Comparison of ENCODE assay signal across 21 cellular contexts in genomic region chr21:43847301-43847700, GRCh38.
"Had no signal": no experiment of that assay in that cellular context is flagged by ENCODE, and none has a peak within 500 bp of the region (broad histone marks: within the 10 kb centered on the region; RNA-seq: fewer than 3 reads in every experiment).

No MANE protein-coding gene starts in this region.

- H3K9me3 Mint-ChIP-seq: stimulated activated effector memory CD8-positive, alpha-beta T cell treated with anti-CD3 and anti-CD28 coated beads, Interleukin-12 subunit alpha, Interleukin-12 subunit beta, amount 100 ng/mL, for 72 hours had no signal

- H3K9me3 ChIP-seq: neutrophil, right atrium auricular region, sigmoid colon, tibial artery, upper lobe of left lung, uterus had no signal

- ATAC-seq: heart right ventricle; stimulated activated effector memory CD8-positive, alpha-beta T cell treated with anti-CD3 and anti-CD28 coated beads, Interleukin-12 subunit alpha, Interleukin-12 subunit beta, amount 100 ng/mL, for 72 hours had no signal

- H3K4me1 ChIP-seq: right atrium auricular region, sigmoid colon, tibial artery, uterus had no signal

- H3K27me3 Mint-ChIP-seq: stimulated activated naive CD8-positive, alpha-beta T cell treated with anti-CD3 and anti-CD28 coated beads, Interleukin-15, Interleukin-2, amounts not matched to agents 100 ng/mL and 50 ng/mL, for 24 hours had no signal

- H3K27ac Mint-ChIP-seq: naive B cell; nephron; stimulated activated effector memory CD8-positive, alpha-beta T cell treated with anti-CD3 and anti-CD28 coated beads, Interleukin-12 subunit alpha, Interleukin-12 subunit beta, amount 100 ng/mL, for 72 hours; stimulated activated naive CD8-positive, alpha-beta T cell treated with anti-CD3 and anti-CD28 coated beads, Interleukin-15, Interleukin-2, amounts not matched to agents 100 ng/mL and 50 ng/mL, for 24 hours had no signal

- H3K4me3 Mint-ChIP-seq: nephron; stimulated activated effector memory CD8-positive, alpha-beta T cell treated with anti-CD3 and anti-CD28 coated beads, Interleukin-12 subunit alpha, Interleukin-12 subunit beta, amount 100 ng/mL, for 72 hours; stimulated activated naive CD8-positive, alpha-beta T cell treated with anti-CD3 and anti-CD28 coated beads, Interleukin-15, Interleukin-2, amounts not matched to agents 100 ng/mL and 50 ng/mL, for 24 hours had no signal

- H3K36me3 Mint-ChIP-seq: naive B cell; stimulated activated effector memory CD8-positive, alpha-beta T cell treated with anti-CD3 and anti-CD28 coated beads, Interleukin-12 subunit alpha, Interleukin-12 subunit beta, amount 100 ng/mL, for 72 hours had no signal

- DNase-seq: effector CD8-positive, alpha-beta T cell; foreskin melanocyte; heart right ventricle; hypothalamus; kidney glomerular epithelial cell; mesendoderm; naive B cell; sigmoid colon; stimulated activated CD4-positive, alpha-beta T cell treated with anti-CD3 and anti-CD28 coated beads, Interleukin-4, amount 100 ng/mL, for 1 hour; stimulated activated CD8-positive, alpha-beta memory T cell treated with anti-CD3 and anti-CD28 coated beads, Interleukin-4, amount 100 ng/mL, for 48 hours; tibial artery; upper lobe of left lung; uterus had no signal

- H3K4me3 ChIP-seq: coronary artery, dorsolateral prefrontal cortex, heart right ventricle, right atrium auricular region, sigmoid colon, skin epidermis, tibial artery, upper lobe of left lung, uterus had no signal

- H3K27me3 ChIP-seq: dorsolateral prefrontal cortex, heart right ventricle, neutrophil, right atrium auricular region, sigmoid colon, tibial artery, upper lobe of left lung, uterus had no signal

- H3K27ac ChIP-seq: coronary artery, dorsolateral prefrontal cortex, heart right ventricle, neutrophil, right atrium auricular region, sigmoid colon, skin epidermis, tibial artery, upper lobe of left lung, uterus had no signal

- H3K4me1 Mint-ChIP-seq: nephron had no signal

- H3K36me3 ChIP-seq: heart right ventricle, neutrophil, right atrium auricular region, sigmoid colon, tibial artery, upper lobe of left lung, uterus had no signal
